ENCODE assay signal across 8 cellular contexts in the genomic region with DNA sequence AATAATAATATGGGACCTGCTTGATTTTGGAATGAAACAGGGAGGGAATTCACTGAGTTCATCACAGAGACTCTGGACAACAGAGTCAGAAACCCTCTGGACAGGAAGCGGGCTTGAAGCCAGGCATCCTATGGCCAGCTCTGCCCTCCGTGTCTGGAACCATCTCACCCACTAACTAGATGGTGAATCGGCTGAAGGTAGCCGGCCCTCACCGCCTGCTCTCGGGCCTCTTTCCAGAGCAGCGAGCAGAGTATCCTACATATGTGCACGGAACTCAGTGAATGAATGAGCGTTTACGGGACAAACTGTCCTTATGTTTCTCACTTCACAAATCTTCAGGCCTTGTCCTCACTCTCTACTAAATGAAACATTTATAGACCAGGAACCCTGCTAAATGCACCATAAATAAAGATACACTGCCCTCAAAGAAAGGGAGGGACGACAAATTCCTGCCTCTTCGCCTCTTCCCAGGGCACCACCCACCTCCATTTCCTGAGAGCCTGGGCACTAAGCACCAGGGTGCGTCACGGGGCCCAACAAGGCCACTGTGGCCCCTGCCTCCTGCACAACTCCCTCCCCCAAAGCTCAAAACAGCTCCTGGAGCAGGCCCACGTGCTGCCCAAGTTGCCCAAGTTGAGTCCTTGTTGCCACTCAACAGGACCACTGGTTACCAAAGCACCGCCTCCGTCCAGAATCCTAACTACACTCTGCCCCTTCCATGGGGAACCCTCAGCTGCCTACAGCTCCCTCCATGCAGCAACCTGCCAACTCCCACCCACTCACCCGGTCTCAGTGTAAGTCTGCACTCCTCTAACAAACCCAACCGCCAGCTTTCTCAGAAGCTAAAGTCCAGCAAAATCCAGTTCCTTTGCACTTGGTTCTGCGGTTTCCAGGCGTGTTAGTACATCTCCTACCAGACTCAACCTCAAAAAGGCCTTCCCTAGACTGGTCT. TPM values are rescaled to one million over a fixed set of nuclear protein-coding genes. Genes with fewer than 3 reads are reported as not detected.
DNase-seq lines count a peak whose midpoint lies in the region; ATAC-seq and TF ChIP-seq lines count a peak whose summit lies in the region.

No MANE protein-coding gene starts in this region.

- H3K4me2 ChIP-seq in H9 (ENCODE audit: insufficient read depth, insufficient read length, low read length): peak overlapping the region; percentile 55
- H3K4me2 ChIP-seq in PC-3 (ENCODE audit: low read length): peak overlapping the region; percentile 93
- H3K4me2 ChIP-seq in parathyroid adenoma (ENCODE audit: low read length): peak overlapping the region; percentile 71

- H2AK5ac ChIP-seq in H9 (ENCODE audit: insufficient read length, low read length): no peak overlapping the region

- no peaks in the 10 kb centered on the region for H3K9me3 ChIP-seq in H9 (ENCODE audit: control insufficient read depth, low read depth, low read length)
- no peaks in the 10 kb centered on the region for H3K9me3 ChIP-seq in PC-3 (ENCODE audit: low read length)
- no peaks in the 10 kb centered on the region for H3K9me3 ChIP-seq in parathyroid adenoma (ENCODE audit: control insufficient read depth, low read length)

- no peak overlapping the region for H2AFZ ChIP-seq in H9 (ENCODE audit: low read length)
- no peak overlapping the region for H2AFZ ChIP-seq in PC-3 (ENCODE audit: low read length)
- no peak overlapping the region for H2AFZ ChIP-seq in parathyroid adenoma

- H3K27me3 Mint-ChIP-seq in H9 (ENCODE audit: low read depth): peaks cover 15% of the 10 kb centered on the region

- H3K4me3 Mint-ChIP-seq in H9: peak overlapping the region; percentile 67 to 83

- H4K5ac ChIP-seq in H9 (ENCODE audit: insufficient read length, low read depth, low read length): no peak overlapping the region

- no peaks in the 10 kb centered on the region; a peak in 1 of 7 replicates for H3K36me3 Mint-ChIP-seq in H9 (ENCODE audit: insufficient read depth in 1 of 3, low read depth in 3 of 3)

- H3K79me2 ChIP-seq in H9 (ENCODE audit: insufficient read depth, low read length) (peaks cover 10% of the 10 kb centered on the region; the same call in 1 of the 2 replicates), PC-3 (ENCODE audit: low read length) (peaks cover 63% of the 10 kb centered on the region), parathyroid adenoma (peaks cover 13% of the 10 kb centered on the region)

- peak overlapping the region in 1 of 3 experiments; percentile 54; a peak in 1 of 7 replicates for H3K27ac Mint-ChIP-seq in H9

- WGBS in H9 (ENCODE audit: extremely low coverage, insufficient read length, low lambda C conversion rate): no CpG with 5 or more reads among the region's 21 CpGs

- H3K9me3 Mint-ChIP-seq in H9: no peaks in the 10 kb centered on the region

- H3K27me3 ChIP-seq in H9 (ENCODE audit: insufficient read depth, low read length): no peaks in the 10 kb centered on the region; the same call in 1 of the 2 replicates
- H3K27me3 ChIP-seq in PC-3 (ENCODE audit: low read length): no peaks in the 10 kb centered on the region
- no peaks in the 10 kb centered on the region for H3K27me3 ChIP-seq in parathyroid adenoma (ENCODE audit: control insufficient read depth, insufficient read depth, low read length)

- H3K4me3 ChIP-seq in PC-3 (ENCODE audit: low read length) (peak overlapping the region; percentile 94), epithelial cell of proximal tubule (ENCODE audit: low read depth, low read length) (peak overlapping the region; percentile 81), parathyroid adenoma (ENCODE audit: low read depth, low read length) (peak overlapping the region; percentile 63)

- H3K9ac ChIP-seq in H9 (ENCODE audit: extremely low read depth, insufficient read length, low read length): peak overlapping the region; percentile 1
- peak overlapping the region; percentile 91 for H3K9ac ChIP-seq in PC-3 (ENCODE audit: low read length)
- no peak overlapping the region for H3K9ac ChIP-seq in parathyroid adenoma

- no peak overlapping the region for H4K8ac ChIP-seq in H9 (replicated peaks; ENCODE audit: insufficient read length, low read depth, low read length)

- H3K4me1 Mint-ChIP-seq in H9: peaks cover 64 to 65% of the 10 kb centered on the region in 2 experiments

- H4K91ac ChIP-seq in H9 (ENCODE audit: insufficient read length, low read depth, low read length): no peak overlapping the region

- peaks cover 19% of the 10 kb centered on the region for H3K23me2 ChIP-seq in H9 (ENCODE audit: insufficient read length, low read depth, low read length, poor library complexity, severe bottlenecking)

- no peaks in the 10 kb centered on the region for H3F3A ChIP-seq in PC-3 (ENCODE audit: low read length, unreplicated experiment)

- H3K18ac ChIP-seq in H9 (ENCODE audit: insufficient read length, low read depth, low read length): no peak overlapping the region

- no peak overlapping the region for H2BK15ac ChIP-seq in H9 (ENCODE audit: low read depth, low read length)

- no peak overlapping the region for H2BK5ac ChIP-seq in H9 (ENCODE audit: insufficient read length, low read length)

- H3K4me1 ChIP-seq in H9 (ENCODE audit: insufficient read depth, low read length) (peaks cover 6% of the 10 kb centered on the region; the same call in 1 of the 2 replicates), PC-3 (ENCODE audit: insufficient read depth, low read length) (peaks cover 58% of the 10 kb centered on the region), parathyroid adenoma (peaks cover 9% of the 10 kb centered on the region)

- H3K36me3 ChIP-seq in PC-3 (ENCODE audit: low read depth, low read length) (peaks cover 11% of the 10 kb centered on the region; the same call in 1 of the 2 replicates), parathyroid adenoma (ENCODE audit: control insufficient read depth, insufficient read depth, low read length) (no peaks in the 10 kb centered on the region)

- H3K56ac ChIP-seq in H9 (ENCODE audit: insufficient read length, low read depth, low read length): no peak overlapping the region

- no peaks in the 10 kb centered on the region for H3K79me1 ChIP-seq in H9 (ENCODE audit: insufficient read depth, low read depth, low read length, poor library complexity, severe bottlenecking)

- CTCF ChIA-PET in PC-3 (lab: Charles Lee): interaction anchor here (0.8 kb wide), 1 partner anchor 56 kb away, joined by 5 read pairs; no protein-coding TSS in a partner anchor

- POLR2A ChIA-PET in PC-3 (lab: Charles Lee; ENCODE audit: unreplicated experiment): interaction anchor here (0.5 to 3.0 kb wide), 2 partner anchors 26 to 548 kb away, joined by 4 to 18 read pairs; no protein-coding TSS in a partner anchor

- DNase-seq in H9 (no peak), PC-3 (peak; percentile 70), epithelial cell of proximal tubule (ENCODE audit: low read depth) (no peak), OCI-M2 (lab: John Stamatoyannopoulos, UW; ENCODE audit: unreplicated experiment) (no peak), erythroblast (lab: John Stamatoyannopoulos, UW) (no peak), NCI-H1694 treated with DMSO at 0.1 percent for 48 hours (lab: John Stamatoyannopoulos, UW) (no peak), GDM1 (lab: John Stamatoyannopoulos, UW) (no peak)

- peak; percentile 43 for ATAC-seq in PC-3

- TSS peak; percentile 75 for BruUV-seq in PC-3 (replicated peaks; lab: Mats Ljungman, UMichigan)

- TF ChIP-seq CTCF in H9 (conservative IDR thresholded peaks at IDR 0.05) (no peak), PC-3 (conservative IDR thresholded peaks at IDR 0.05; ENCODE audit: low read depth, low read length) (no peak), epithelial cell of proximal tubule (conservative IDR thresholded peaks at IDR 0.05; ENCODE audit: low read depth, low read length) (no peak), parathyroid adenoma (IDR thresholded peaks at IDR 0.05) (no peak)

- H3K14ac ChIP-seq in H9 (ENCODE audit: insufficient read depth, low read length): no peak overlapping the region; the same call in 1 of the 2 replicates

- intact Hi-C loops in PC-3 (cut with micrococcal nuclease): loop anchor here (1.0 to 5.0 kb wide), 2 partner anchors 25 to 37 kb away; no protein-coding TSS in a partner anchor

- TF ChIP-seq POLR2A in erythroblast (IDR thresholded peaks at IDR 0.05; ENCODE audit: low read length): no peak

- H2BK20ac ChIP-seq in H9 (ENCODE audit: low read depth, low read length, poor library complexity, severe bottlenecking): no peak overlapping the region

- no peak overlapping the region for H3K23ac ChIP-seq in H9 (ENCODE audit: insufficient read length, low read depth, low read length)

- H2BK12ac ChIP-seq in H9 (ENCODE audit: insufficient read length, low read depth, low read length): no peak overlapping the region

- H3T11ph ChIP-seq in H9 (ENCODE audit: low read length): no peak overlapping the region

- H3K27ac ChIP-seq in H9 (ENCODE audit: insufficient read length, low read depth, low read length) (no peak overlapping the region), PC-3 (ENCODE audit: low read length) (peak overlapping the region; percentile 80), parathyroid adenoma (no peak overlapping the region)

- H2BK120ac ChIP-seq in H9 (ENCODE audit: low read depth, low read length, poor library complexity, severe bottlenecking): no peak overlapping the region

- H3K4ac ChIP-seq in H9 (ENCODE audit: low read depth, low read length): no peak overlapping the region

- H4K20me1 ChIP-seq in H9 (ENCODE audit: control insufficient read depth, insufficient read depth, insufficient read length) (no peaks in the 10 kb centered on the region), PC-3 (ENCODE audit: low read length) (peaks cover 59% of the 10 kb centered on the region)

- no peaks in the 10 kb centered on the region for H3K9me2 ChIP-seq in PC-3 (replicated peaks; ENCODE audit: low read length)

RNA-seq across cellular contexts. Expression of gene TBC1D8, which starts 1.7 kb away (rescaled TPM):
- 16.6 and 17.6 TPM in 2 replicates for total RNA-seq in H9 (2021)
- total RNA-seq in PC-3 (2014; rRNA removed): 39.7 and 41.7 TPM in 2 replicates
- 10.2 and 20.5 TPM in 2 replicates for total RNA-seq in epithelial cell of proximal tubule
